ENCODE assay signal across 1 cellular context in the genomic region with DNA sequence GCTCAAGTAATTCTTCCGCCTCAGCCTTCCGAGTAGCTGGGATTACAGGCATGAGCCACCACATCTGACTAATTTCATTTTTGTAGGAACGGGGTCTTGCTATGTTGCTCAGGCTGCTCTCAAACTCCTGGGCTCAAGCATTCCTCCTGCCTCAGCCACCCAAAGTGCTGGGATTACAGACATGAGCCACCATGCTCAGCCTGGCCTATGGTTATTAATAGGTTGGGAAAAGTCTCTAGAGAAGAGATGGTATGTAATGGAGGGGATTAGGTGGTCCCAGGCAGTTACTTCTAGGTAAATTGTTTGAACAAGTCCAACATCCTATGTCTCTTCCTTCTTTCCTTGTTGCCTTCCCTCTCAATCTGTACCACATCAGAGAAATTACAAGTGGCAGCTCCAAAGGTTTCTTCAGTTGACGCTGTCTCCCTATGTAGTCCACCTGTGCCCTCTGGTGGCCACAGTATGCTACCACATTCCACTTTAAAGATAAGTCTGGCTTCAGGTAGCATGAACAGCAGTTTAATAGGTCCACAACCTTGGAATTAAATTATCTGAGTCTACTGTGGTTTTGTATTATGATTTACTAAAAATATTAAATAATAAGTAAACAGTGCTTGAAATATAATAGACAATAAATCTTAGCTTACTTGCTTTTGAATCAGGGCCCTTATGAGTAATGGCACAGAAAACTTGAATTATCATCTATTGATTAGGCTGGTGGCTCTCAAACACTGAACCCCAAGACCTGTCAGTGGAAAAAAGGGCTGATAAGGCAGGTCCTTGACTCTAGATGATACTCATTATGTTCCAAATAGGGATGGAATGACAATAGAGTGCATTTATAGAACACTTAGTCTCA.
TF ChIP-seq lines count a peak whose summit lies in the region.

No MANE protein-coding gene starts in this region.

TF ChIP-seq in SK-N-SH, 30 proteins besides CTCF, POLR2A, EP300 and RAD21 (continued from another document):
- TF ChIP-seq, protein P1, sequence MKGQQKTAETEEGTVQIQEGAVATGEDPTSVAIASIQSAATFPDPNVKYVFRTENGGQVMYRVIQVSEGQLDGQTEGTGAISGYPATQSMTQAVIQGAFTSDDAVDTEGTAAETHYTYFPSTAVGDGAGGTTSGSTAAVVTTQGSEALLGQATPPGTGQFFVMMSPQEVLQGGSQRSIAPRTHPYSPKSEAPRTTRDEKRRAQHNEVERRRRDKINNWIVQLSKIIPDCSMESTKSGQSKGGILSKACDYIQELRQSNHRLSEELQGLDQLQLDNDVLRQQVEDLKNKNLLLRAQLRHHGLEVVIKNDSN (IDR thresholded peaks at IDR 0.05; ENCODE audit: borderline replicate concordance, low read depth), result no peak
